ENCODE assay signal across 30 cellular contexts in the genomic region with DNA sequence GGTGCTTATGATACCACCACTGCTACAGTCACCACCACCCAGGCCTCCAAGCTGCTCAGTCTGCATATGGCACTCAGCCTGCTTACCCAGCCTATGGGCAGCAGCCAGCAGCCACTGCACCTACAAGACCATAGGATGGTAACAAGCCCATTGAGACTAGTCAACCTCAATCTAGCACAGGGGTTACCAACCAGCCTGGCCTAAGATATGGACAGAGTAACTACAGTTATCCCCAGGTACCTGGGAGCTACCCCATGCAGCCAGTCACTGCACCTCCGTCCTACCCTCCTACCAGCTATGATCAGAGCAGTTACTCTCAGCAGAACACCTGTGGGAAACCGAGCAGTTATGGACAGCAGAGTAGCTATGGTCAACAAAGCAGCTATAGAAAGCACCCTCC.
"Had no signal": no experiment of that assay in that cellular context is flagged by ENCODE, and none has a peak within 500 bp of the region (broad histone marks: within the 10 kb centered on the region; RNA-seq: fewer than 3 reads in every experiment).

No MANE protein-coding gene starts in this region.

- H3K27me3 Mint-ChIP-seq: activated CD4-positive, alpha-beta memory T cell treated with anti-CD3 and anti-CD28 coated beads, Interleukin-2, amount 10 ng/mL, durations not matched to agents 7 days and 5 days; IgD-negative memory B cell had no signal

- H3K4me3 Mint-ChIP-seq: activated CD4-positive, alpha-beta memory T cell treated with anti-CD3 and anti-CD28 coated beads, Interleukin-2, amount 10 ng/mL, durations not matched to agents 7 days and 5 days; activated CD8-positive, alpha-beta memory T cell treated with anti-CD3 and anti-CD28 coated beads, Interleukin-2, amount 10 ng/mL, durations not matched to agents 7 days and 5 days; activated naive CD4-positive, alpha-beta T cell treated with anti-CD3 and anti-CD28 coated beads, Interleukin-2, amount 10 ng/mL, durations not matched to agents 7 days and 5 days; activated naive CD8-positive, alpha-beta T cell treated with anti-CD3 and anti-CD28 coated beads, Interleukin-2, amount 10 ng/mL, durations not matched to agents 7 days and 5 days; IgD-negative memory B cell had no signal

- H3K4me1 ChIP-seq: breast epithelium had no signal

- H3K27me3 ChIP-seq: body of pancreas, breast epithelium, SJCRH30 had no signal

- H3K36me3 ChIP-seq: breast epithelium, SJCRH30, WERI-Rb-1 had no signal

- H3K9me3 Mint-ChIP-seq: activated CD4-positive, alpha-beta memory T cell treated with anti-CD3 and anti-CD28 coated beads, Interleukin-2, amount 10 ng/mL, durations not matched to agents 7 days and 5 days; activated naive CD4-positive, alpha-beta T cell treated with anti-CD3 and anti-CD28 coated beads, Interleukin-2, amount 10 ng/mL, durations not matched to agents 7 days and 5 days; activated naive CD8-positive, alpha-beta T cell treated with anti-CD3 and anti-CD28 coated beads, Interleukin-2, amount 10 ng/mL, durations not matched to agents 7 days and 5 days; IgD-negative memory B cell had no signal

- H3K9me3 ChIP-seq: body of pancreas, breast epithelium, SJCRH30 had no signal

- ATAC-seq: activated CD8-positive, alpha-beta memory T cell treated with anti-CD3 and anti-CD28 coated beads, Interleukin-2, amount 10 ng/mL, durations not matched to agents 7 days and 5 days; body of pancreas had no signal

- H3K36me3 Mint-ChIP-seq: activated CD8-positive, alpha-beta memory T cell treated with anti-CD3 and anti-CD28 coated beads, Interleukin-2, amount 10 ng/mL, durations not matched to agents 7 days and 5 days; activated naive CD4-positive, alpha-beta T cell treated with anti-CD3 and anti-CD28 coated beads, Interleukin-2, amount 10 ng/mL, durations not matched to agents 7 days and 5 days; activated naive CD8-positive, alpha-beta T cell treated with anti-CD3 and anti-CD28 coated beads, Interleukin-2, amount 10 ng/mL, durations not matched to agents 7 days and 5 days; IgD-negative memory B cell had no signal

- H3K27ac Mint-ChIP-seq: activated CD4-positive, alpha-beta memory T cell treated with anti-CD3 and anti-CD28 coated beads, Interleukin-2, amount 10 ng/mL, durations not matched to agents 7 days and 5 days; activated CD8-positive, alpha-beta memory T cell treated with anti-CD3 and anti-CD28 coated beads, Interleukin-2, amount 10 ng/mL, durations not matched to agents 7 days and 5 days; activated naive CD4-positive, alpha-beta T cell treated with anti-CD3 and anti-CD28 coated beads, Interleukin-2, amount 10 ng/mL, durations not matched to agents 7 days and 5 days; activated naive CD8-positive, alpha-beta T cell treated with anti-CD3 and anti-CD28 coated beads, Interleukin-2, amount 10 ng/mL, durations not matched to agents 7 days and 5 days; IgD-negative memory B cell had no signal

- DNase-seq: activated CD4-positive, alpha-beta memory T cell treated with anti-CD3 and anti-CD28 coated beads, Interleukin-2, amount 10 ng/mL, durations not matched to agents 7 days and 5 days; activated CD4-positive, alpha-beta T cell treated with anti-CD3 and anti-CD28 coated beads for 1 hour; activated CD4-positive, alpha-beta T cell treated with anti-CD3 and anti-CD28 coated beads for 48 hours; activated CD4-positive, CD25-positive, alpha-beta regulatory T cell; activated CD8-positive, alpha-beta memory T cell treated with anti-CD3 and anti-CD28 coated beads for 24 hours; activated CD8-positive, alpha-beta memory T cell treated with anti-CD3 and anti-CD28 coated beads, Interleukin-2, amount 10 ng/mL, durations not matched to agents 7 days and 5 days; activated CD8-positive, alpha-beta memory T cell treated with anti-CD3 and anti-CD28 coated beads, Interleukin-2, amount 50 U/mL, for 48 hours; activated effector memory CD4-positive, alpha-beta T cell treated with Interleukin-2 at 50 U/mL for 16 hours; activated naive CD4-positive, alpha-beta T cell treated with anti-CD3 and anti-CD28 coated beads, Interleukin-2, amount 10 ng/mL, durations not matched to agents 7 days and 5 days; activated naive CD8-positive, alpha-beta T cell treated with anti-CD3 and anti-CD28 coated beads, Interleukin-2, amount 10 ng/mL, durations not matched to agents 7 days and 5 days; activated T-cell treated with anti-CD3 and anti-CD28 coated beads, Interleukin-2, amount 50 U/mL, for 48 hours; amygdala; body of pancreas; Karpas-422; KBM-7; NCI-H1105; NCI-H1417 treated with DMSO at 0.1 percent for 48 hours; NCI-H1694; NCI-H1930; NCI-H2081 treated with DMSO at 0.1 percent for 48 hours; NCI-H345; NCI-H524 treated with DMSO at 0.1 percent for 48 hours; PC-9; Right ventricle myocardium superior; SJCRH30; T1000; WERI-Rb-1 had no signal

- H3K27ac ChIP-seq: body of pancreas, breast epithelium, PC-9, SJCRH30, SK-N-MC, WERI-Rb-1 had no signal

- H3K4me3 ChIP-seq: body of pancreas, breast epithelium, PC-9, SJCRH30, SK-N-MC had no signal
